ENCODE assay signal across 16 cellular contexts in genomic region chr11:132909016-132909606, GRCh38.
"Had no signal": no experiment of that assay in that cellular context is flagged by ENCODE, and none has a peak within 500 bp of the region (broad histone marks: within the 10 kb centered on the region; RNA-seq: fewer than 3 reads in every experiment).

No MANE protein-coding gene starts in this region.

- H3K4me1 ChIP-seq: pancreas, transverse colon had no signal

- H3K9ac ChIP-seq: neural progenitor cell had no signal

- H3K36me3 ChIP-seq: esophagus squamous epithelium, heart left ventricle, neural progenitor cell, pancreas, thoracic aorta, transverse colon had no signal

- H3K9me3 ChIP-seq: esophagus squamous epithelium, heart left ventricle, pancreas, thoracic aorta, transverse colon had no signal

- H3K27ac ChIP-seq: epithelial cell of prostate, esophagus squamous epithelium, heart left ventricle, neural progenitor cell, pancreas, thoracic aorta, transverse colon had no signal

- H3K27ac Mint-ChIP-seq: effector memory CD8-positive, alpha-beta T cell; naive thymus-derived CD8-positive, alpha-beta T cell; neural progenitor cell; progenitor cell of endocrine pancreas; stimulated activated naive B cell treated with anti-CD40 and anti-IgM and Interleukin-4, amounts not matched to agents 10 μg/mL and 1 μg/mL and 100 μg/mL, for 72 hours; stimulated activated naive CD8-positive, alpha-beta T cell treated with anti-CD3 and anti-CD28 coated beads, Interleukin-15, amount 100 ng/mL, for 72 hours had no signal

- ATAC-seq: effector memory CD8-positive, alpha-beta T cell; heart left ventricle; mucosa of descending colon; naive thymus-derived CD8-positive, alpha-beta T cell; pancreas; right cardiac atrium; stimulated activated naive B cell treated with anti-CD40 and anti-IgM and Interleukin-4, amounts not matched to agents 10 μg/mL and 1 μg/mL and 100 μg/mL, for 72 hours; stimulated activated naive CD8-positive, alpha-beta T cell treated with anti-CD3 and anti-CD28 coated beads, Interleukin-15, amount 100 ng/mL, for 72 hours had no signal

- H3K4me1 Mint-ChIP-seq: naive thymus-derived CD8-positive, alpha-beta T cell; stimulated activated naive B cell treated with anti-CD40 and anti-IgM and Interleukin-4, amounts not matched to agents 10 μg/mL and 1 μg/mL and 100 μg/mL, for 72 hours; stimulated activated naive CD8-positive, alpha-beta T cell treated with anti-CD3 and anti-CD28 coated beads, Interleukin-15, amount 100 ng/mL, for 72 hours had no signal

- FAIRE-seq: pancreas had no signal

- H3K4me3 ChIP-seq: esophagus squamous epithelium, heart left ventricle, mucosa of descending colon, neural progenitor cell, pancreas, thoracic aorta, transverse colon had no signal

- H3K27me3 ChIP-seq: esophagus squamous epithelium, heart left ventricle, neural progenitor cell, pancreas, transverse colon had no signal

- H3K4me3 Mint-ChIP-seq: effector memory CD8-positive, alpha-beta T cell; naive thymus-derived CD8-positive, alpha-beta T cell; neural progenitor cell; stimulated activated naive B cell treated with anti-CD40 and anti-IgM and Interleukin-4, amounts not matched to agents 10 μg/mL and 1 μg/mL and 100 μg/mL, for 72 hours; stimulated activated naive CD8-positive, alpha-beta T cell treated with anti-CD3 and anti-CD28 coated beads, Interleukin-15, amount 100 ng/mL, for 72 hours had no signal

- DNase-seq: effector memory CD8-positive, alpha-beta T cell; esophagus squamous epithelium; foreskin fibroblast; heart left ventricle; mucosa of descending colon; naive thymus-derived CD8-positive, alpha-beta T cell; pancreas; right cardiac atrium; stimulated activated CD4-positive, alpha-beta T cell treated with anti-CD3 and anti-CD28 coated beads, Interleukin-4, amount 100 ng/mL, for 24 hours; stimulated activated naive B cell treated with anti-CD40 and anti-IgM and Interleukin-4, amounts not matched to agents 10 μg/mL and 1 μg/mL and 100 μg/mL, for 72 hours; stimulated activated naive CD8-positive, alpha-beta T cell treated with anti-CD3 and anti-CD28 coated beads, Interleukin-15, amount 100 ng/mL, for 72 hours; transverse colon had no signal

- H3K36me3 Mint-ChIP-seq: naive thymus-derived CD8-positive, alpha-beta T cell; neural progenitor cell; stimulated activated naive B cell treated with anti-CD40 and anti-IgM and Interleukin-4, amounts not matched to agents 10 μg/mL and 1 μg/mL and 100 μg/mL, for 72 hours had no signal

- H3K27me3 Mint-ChIP-seq: stimulated activated naive B cell treated with anti-CD40 and anti-IgM and Interleukin-4, amounts not matched to agents 10 μg/mL and 1 μg/mL and 100 μg/mL, for 72 hours; stimulated activated naive CD8-positive, alpha-beta T cell treated with anti-CD3 and anti-CD28 coated beads, Interleukin-15, amount 100 ng/mL, for 72 hours had no signal

- H3K9me3 Mint-ChIP-seq: effector memory CD8-positive, alpha-beta T cell; neural progenitor cell; stimulated activated naive B cell treated with anti-CD40 and anti-IgM and Interleukin-4, amounts not matched to agents 10 μg/mL and 1 μg/mL and 100 μg/mL, for 72 hours; stimulated activated naive CD8-positive, alpha-beta T cell treated with anti-CD3 and anti-CD28 coated beads, Interleukin-15, amount 100 ng/mL, for 72 hours had no signal
